13 cellular contexts compared by ENCODE assay signal in the genomic region with DNA sequence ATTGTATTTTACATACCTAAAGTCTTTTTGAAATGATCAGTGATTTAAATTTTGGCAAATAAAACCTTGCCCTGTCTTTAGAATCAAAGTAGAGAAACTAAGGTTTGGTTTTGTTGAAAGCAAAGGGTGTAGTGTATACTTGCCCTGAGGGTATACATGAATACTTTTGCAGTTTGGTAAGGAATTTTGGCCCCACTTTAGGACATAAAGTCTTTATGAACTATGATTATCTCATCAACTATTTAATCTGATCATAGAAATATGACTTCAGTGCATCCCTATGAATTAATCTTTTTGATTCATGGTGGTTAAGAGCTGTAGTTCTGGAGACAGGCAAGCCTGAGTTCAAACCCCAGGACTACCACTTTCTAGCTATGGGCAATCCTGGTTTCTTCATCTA. TPM values are rescaled to one million over a fixed set of nuclear protein-coding genes. Genes with fewer than 3 reads are reported as not detected.
A peak's percentile ranks its signal among the peaks of the same experiment; 100 is the strongest.
DNase-seq lines count a peak whose midpoint lies in the region; ATAC-seq and FAIRE-seq lines count a peak whose summit lies in the region.
"Had no signal": no experiment of that assay in that cellular context is flagged by ENCODE, and none has a peak within 500 bp of the region (broad histone marks: within the 10 kb centered on the region; RNA-seq: fewer than 3 reads in every experiment).

No MANE protein-coding gene starts in this region.

- H3K4me1 ChIP-seq in adipocyte (ENCODE audit: control insufficient read depth, insufficient read depth, low read length), result peaks cover 15% of the 10 kb centered on the region

- peaks cover 7% of the 10 kb centered on the region for H3K36me3 ChIP-seq in adipocyte (ENCODE audit: control insufficient read depth, insufficient read depth, low read length, severe bottlenecking)

- DNase-seq in ELR (ENCODE audit: low read depth) (peak; percentile 36), RCC 7860 (ENCODE audit: low spot score) (peak; percentile 3), adipocyte (ENCODE audit: low read depth) (peak; percentile 63), foreskin melanocyte (peak; percentile 14), SK-N-DZ (ENCODE audit: low spot score) (no peak), DMS79 treated with DMSO at 0.1 percent for 48 hours (lab: John Stamatoyannopoulos, UW) (no peak)

- H3K4me3 ChIP-seq in adipocyte (ENCODE audit: low read length), result no peak overlapping the region
- H3K4me3 ChIP-seq: BLaER1 treated with 17β-estradiol and CSF1 and Interleukin-3, amounts not matched to agents 10 nM and 100 nM; GM23338 had no signal

- H3K27me3 ChIP-seq in adipocyte (replicated peaks; ENCODE audit: control insufficient read depth, insufficient read depth, low read length), result no peaks in the 10 kb centered on the region
- H3K27me3 ChIP-seq: BLaER1 treated with 17β-estradiol and CSF1 and Interleukin-3, amounts not matched to agents 10 nM and 100 nM had no signal

- no peaks in the 10 kb centered on the region for H3K9me3 ChIP-seq in adipocyte (ENCODE audit: control insufficient read depth, low read length)
- H3K9me3 ChIP-seq: BLaER1 treated with 17β-estradiol and CSF1 and Interleukin-3, amounts not matched to agents 10 nM and 100 nM had no signal

- no peak overlapping the region for H3K9ac ChIP-seq in adipocyte (ENCODE audit: low read length)
- H3K9ac ChIP-seq: BLaER1 treated with 17β-estradiol and CSF1 and Interleukin-3, amounts not matched to agents 10 nM and 100 nM had no signal

- no peak for FAIRE-seq in RCC 7860 (lab: Jason Lieb, UNC)

- no peak for ATAC-seq in esophagus mucosa

RNA-seq across cellular contexts. Expression of a gene that starts 17.7 kb away (rescaled TPM):
- polyA plus RNA-seq in SK-N-DZ (2014; cell fraction: cytosol; rRNA removed), result 37.4 and 54.2 TPM in 2 replicates
- polyA plus RNA-seq in SK-N-DZ (2014; cell fraction: nucleus; rRNA removed), result 26.0 and 43.2 TPM in 2 replicates
- total RNA-seq in esophagus mucosa, result 11.2 TPM

RNA-seq across cellular contexts. Expression of a gene that starts 17.9 kb away (rescaled TPM):
- polyA plus RNA-seq in SK-N-DZ (2014; cell fraction: cytosol; rRNA removed), result 64.2 and 71.1 TPM in 2 replicates
- polyA plus RNA-seq in SK-N-DZ (2014; cell fraction: nucleus; rRNA removed), result 65.9 and 68.3 TPM in 2 replicates
- total RNA-seq in esophagus mucosa, result 22.0 TPM

RNA-seq across cellular contexts. Expression of a gene that starts 31.7 kb away (rescaled TPM):
- polyA plus RNA-seq in SK-N-DZ (2014; cell fraction: cytosol; rRNA removed), result 36.8 and 43.3 TPM in 2 replicates
- polyA plus RNA-seq in SK-N-DZ (2014; cell fraction: nucleus; rRNA removed), result 22.7 and 26.9 TPM in 2 replicates
- 31.9 TPM for total RNA-seq in esophagus mucosa

RNA-seq across cellular contexts. Expression of a gene that starts 58.7 kb away (rescaled TPM):
- 0.07 and 0.13 TPM in 2 replicates for polyA plus RNA-seq in SK-N-DZ (2014; cell fraction: cytosol; rRNA removed)
- polyA plus RNA-seq in SK-N-DZ (2014; cell fraction: nucleus; rRNA removed), result 0.32 and 0.90 TPM in 2 replicates
- total RNA-seq in esophagus mucosa, result not detected
- total RNA-seq: A172; CD4-positive, CD25-positive, alpha-beta regulatory T cell; HT-29 had no signal
- polyA plus RNA-seq: CD4-positive, CD25-positive, alpha-beta regulatory T cell; IgD-negative memory B cell had no signal

Comparison
In these comparisons a context has a peak if more than half of its experiments do, and no peak if none do; other contexts are left out.
1. DNase-seq: peak in ELR (single experiment), RCC 7860 (single experiment), adipocyte (single experiment) and foreskin melanocyte (single experiment); none in SK-N-DZ (single experiment) and DMS79 treated with DMSO at 0.1 percent for 48 hours (single experiment).